13 cellular contexts compared by ENCODE assay signal in genomic region chr3:142117052-142117451, GRCh38. TPM values are rescaled to one million over a fixed set of nuclear protein-coding genes. Genes with fewer than 3 reads are reported as not detected.
DNase-seq lines count a peak whose midpoint lies in the region; ATAC-seq and TF ChIP-seq lines count a peak whose summit lies in the region.
"Had no signal": no experiment of that assay in that cellular context is flagged by ENCODE, and none has a peak within 500 bp of the region (broad histone marks: within the 10 kb centered on the region; RNA-seq: fewer than 3 reads in every experiment).

No MANE protein-coding gene starts in this region.

- peaks cover 32% of the 10 kb centered on the region for H3K4me1 ChIP-seq in PC-9 (replicated peaks; ENCODE audit: insufficient read depth)

- no peaks in the 10 kb centered on the region for H3K9me3 ChIP-seq in PC-9 (ENCODE audit: insufficient read depth, low read depth)

- TF ChIP-seq EP300 in Ishikawa (IDR thresholded peaks at IDR 0.05; ENCODE audit: borderline replicate concordance), result peak; percentile 23; the same call in 1 of the 2 replicates

- no peak overlapping the region for H2AFZ ChIP-seq in PC-9

- H3K4me3 ChIP-seq in PC-9, result no peak overlapping the region
- H3K4me3 ChIP-seq in kidney epithelial cell (ENCODE audit: low read depth, low read length), result no peak overlapping the region

- H3K27ac ChIP-seq in PC-9, result no peak overlapping the region

- H3K4me2 ChIP-seq in PC-9, result peak overlapping the region; percentile 30

- TF ChIP-seq CTCF in PC-9 (conservative IDR thresholded peaks at IDR 0.05), result no peak
- no peak for TF ChIP-seq CTCF in kidney epithelial cell (IDR thresholded peaks at IDR 0.05; ENCODE audit: insufficient read depth, low read length, poor library complexity, severe bottlenecking)

- H3K79me2 ChIP-seq in PC-9 (ENCODE audit: low read depth), result no peaks in the 10 kb centered on the region

- no peak for ATAC-seq in GM19395 (IDR thresholded peaks at IDR 0.05; ENCODE audit: unreplicated experiment)

- DNase-seq in COLO668 (lab: John Stamatoyannopoulos, UW; ENCODE audit: unreplicated experiment) (peak; percentile 44), PC-9 (peak; percentile 61 to 91), kidney epithelial cell (ENCODE audit: low read depth) (peak; percentile 75), OCI-M2 (lab: John Stamatoyannopoulos, UW; ENCODE audit: unreplicated experiment) (no peak), medulla oblongata (ENCODE audit: extremely low spot score) (no peak), NCI-H82 treated with DMSO at 0.1 percent for 48 hours (lab: John Stamatoyannopoulos, UW; ENCODE audit: unreplicated experiment) (no peak)
- DNase-seq: activated CD4-positive, alpha-beta T cell treated with anti-CD3 and anti-CD28 coated beads, Interleukin-2, amount 50 U/mL, for 4 hours; activated naive CD8-positive, alpha-beta T cell treated with anti-CD3 and anti-CD28 coated beads, Interleukin-2, amount 10 ng/mL, durations not matched to agents 7 days and 5 days; NCI-H2081 treated with DMSO at 0.1 percent for 48 hours; stimulated activated CD4-positive, alpha-beta T cell treated with anti-CD3 and anti-CD28 coated beads, Interleukin-4, amount 100 ng/mL, for 24 hours; substantia nigra had no signal

- H3K9me2 ChIP-seq in PC-9 (ENCODE audit: insufficient read depth), result no peaks in the 10 kb centered on the region

- H4K20me1 ChIP-seq in PC-9 (ENCODE audit: insufficient read depth), result no peaks in the 10 kb centered on the region

- H3K36me3 ChIP-seq in PC-9 (ENCODE audit: low read depth), result no peaks in the 10 kb centered on the region
- H3K36me3 ChIP-seq in kidney epithelial cell (ENCODE audit: control insufficient read depth, insufficient read depth, low read length), result peaks cover 2% of the 10 kb centered on the region

- TF ChIP-seq RAD21 in Ishikawa (IDR thresholded peaks at IDR 0.05; ENCODE audit: low read depth), result no peak

- intact Hi-C loops in PC-9 (cut with micrococcal nuclease; ENCODE audit: unreplicated experiment), result loop anchor here (5.0 kb wide), 1 partner anchor 110 kb away; the partner anchor contains the start of gene GK5

- CTCF ChIA-PET in PC-9 (lab: Charles Lee), result no interaction called here

- peaks cover 19% of the 10 kb centered on the region; the same call in 1 of the 2 replicates for H3F3A ChIP-seq in PC-9 (ENCODE audit: insufficient read depth, low read depth)

- no TSS peak for BruUV-seq in PC-9 (replicated peaks; lab: Mats Ljungman, UMichigan)

- no peaks in the 10 kb centered on the region for H3K27me3 ChIP-seq in PC-9 (ENCODE audit: insufficient read depth, low read depth)
- no peaks in the 10 kb centered on the region for H3K27me3 ChIP-seq in kidney epithelial cell (ENCODE audit: control insufficient read depth, insufficient read depth, low read length)

- POLR2A ChIA-PET in PC-9 (lab: Charles Lee; ENCODE audit: unreplicated experiment), result no interaction called here

TF ChIP-seq in Ishikawa, 13 proteins besides CTCF, POLR2A, EP300 and RAD21:
- no peak for TF ChIP-seq YY1 (IDR thresholded peaks at IDR 0.05; ENCODE audit: low read depth)
- no peak for TF ChIP-seq EGR1 (IDR thresholded peaks at IDR 0.05)
- no peak for TF ChIP-seq CEBPB (IDR thresholded peaks at IDR 0.05)
- TF ChIP-seq USF1 (IDR thresholded peaks at IDR 0.05), result no peak
- TF ChIP-seq NFIC (IDR thresholded peaks at IDR 0.05), result no peak
- TF ChIP-seq REST (IDR thresholded peaks at IDR 0.05; ENCODE audit: low read depth), result no peak
- TF ChIP-seq TAF1 (IDR thresholded peaks at IDR 0.05; ENCODE audit: low read depth), result no peak
- TF ChIP-seq FOXM1 (IDR thresholded peaks at IDR 0.05; ENCODE audit: borderline replicate concordance, low read depth), result no peak
- peak; percentile 40; the same call in 1 of the 2 replicates for TF ChIP-seq TCF12 (IDR thresholded peaks at IDR 0.05; ENCODE audit: low read depth)
- TF ChIP-seq MAX (IDR thresholded peaks at IDR 0.05), result no peak
- no peak for TF ChIP-seq CREB1 (IDR thresholded peaks at IDR 0.05; ENCODE audit: low read depth)
- TF ChIP-seq TEAD4 (IDR thresholded peaks at IDR 0.05), result peak; percentile 63
- no peak for TF ChIP-seq ZBTB7A (IDR thresholded peaks at IDR 0.05; ENCODE audit: low read depth)
TF ChIP-seq in Ishikawa: peak in this region for 2.

RNA-seq across cellular contexts. Expression of gene TFDP2, which starts 32.3 kb away (rescaled TPM):
- total RNA-seq in PC-9 (2021), result 48.2 and 57.6 TPM in 2 replicates
- total RNA-seq in kidney epithelial cell, result 48.0 and 121 TPM in 2 replicates

Comparison
In these comparisons a context has a peak if more than half of its experiments do, and no peak if none do; other contexts are left out.
1. DNase-seq: peak in COLO668 (single experiment), PC-9 (2 of 2) and kidney epithelial cell (single experiment); none in OCI-M2 (single experiment), medulla oblongata (single experiment) and NCI-H82 treated with DMSO at 0.1 percent for 48 hours (single experiment).